In genomic region chr6:81834141-81834621, GRCh38 we compare ENCODE assay signal across 11 cellular contexts.
DNase-seq lines count a peak whose midpoint lies in the region; ATAC-seq and TF ChIP-seq lines count a peak whose summit lies in the region.
"Had no signal": no experiment of that assay in that cellular context is flagged by ENCODE, and none has a peak within 500 bp of the region (broad histone marks: within the 10 kb centered on the region; RNA-seq: fewer than 3 reads in every experiment).

No MANE protein-coding gene starts in this region.

- H3K4me1 ChIP-seq in transverse colon: peaks cover 0 to 54% (median 17%) of the 10 kb centered on the region in 4 donors
- no peaks in the 10 kb centered on the region for H3K4me1 ChIP-seq in gastroesophageal sphincter
- H3K4me1 ChIP-seq: thyroid gland had no signal

- no peak for TF ChIP-seq CTCF in transverse colon (IDR thresholded peaks at IDR 0.05)
- no peak for TF ChIP-seq CTCF in gastroesophageal sphincter (IDR thresholded peaks at IDR 0.05)

- H3K36me3 ChIP-seq in transverse colon: no peaks in the 10 kb centered on the region
- no peaks in the 10 kb centered on the region for H3K36me3 ChIP-seq in gastroesophageal sphincter
- H3K36me3 ChIP-seq: thyroid gland had no signal

- peak overlapping the region in 2 of 4 donors; percentile 43 to 60 for H3K27ac ChIP-seq in transverse colon
- H3K27ac ChIP-seq in gastroesophageal sphincter: no peak overlapping the region
- H3K27ac ChIP-seq: thyroid gland had no signal

- no peak for TF ChIP-seq POLR2A in transverse colon (IDR thresholded peaks at IDR 0.05)
- TF ChIP-seq POLR2A in gastroesophageal sphincter (IDR thresholded peaks at IDR 0.05): no peak

- TF ChIP-seq EP300 in transverse colon (IDR thresholded peaks at IDR 0.05; ENCODE audit: low read depth): no peak
- no peak for TF ChIP-seq EP300 in gastroesophageal sphincter (IDR thresholded peaks at IDR 0.05)

- intact Hi-C loops in transverse colon (cut with DNase I; ENCODE audit: low total_unique reads): no loop called here

- H3K27me3 ChIP-seq in transverse colon: no peaks in the 10 kb centered on the region
- H3K27me3 ChIP-seq in gastroesophageal sphincter: no peaks in the 10 kb centered on the region
- H3K27me3 ChIP-seq: thyroid gland had no signal

- 19 to 48% methylated on average over 4 to 5 of the region's 5 CpGs for WGBS in transverse colon (ENCODE audit: low coverage in 1 of 2), 2 donors
- 68 to 71% methylated on average over 4 to 5 of the region's 5 CpGs for WGBS in gastroesophageal sphincter (ENCODE audit: low coverage in 1 of 2), 2 donors

- in situ Hi-C loops in transverse colon (cut with MboI; ENCODE audit: low pct_ligation_motif_present in 1 of 4, low pct_unique_long_range_greater_than_20kb in 1 of 4, low sequenced_read_pairs in 3 of 4): no loop called here

- DNase-seq in HT-29 (ENCODE audit: low spot score) (peak; percentile 23), astrocyte of the hippocampus (ENCODE audit: low read depth, low spot score) (peak; percentile 70), inferior parietal cortex (ENCODE audit: extremely low spot score) (peak; percentile 18), transverse colon (peak; percentile 35), 8988T (no peak), NCI-H1417 treated with DMSO at 0.1 percent for 48 hours (lab: John Stamatoyannopoulos, UW) (no peak)
- DNase-seq: thyroid gland had no signal

- H3K9me3 ChIP-seq in transverse colon (no peaks in the 10 kb centered on the region), gastroesophageal sphincter (no peaks in the 10 kb centered on the region)
- H3K9me3 ChIP-seq: thyroid gland had no signal

- no peak for ATAC-seq in GM21447 (IDR thresholded peaks at IDR 0.05; ENCODE audit: unreplicated experiment)
- ATAC-seq in gastroesophageal sphincter: no peak
- ATAC-seq: activated T-helper 17 cell treated with anti-CD3 and anti-CD28 coated beads, Interleukin-2, amount 50 U/mL, for 72 hours had no signal

- H3K4me3 ChIP-seq in transverse colon: no peak overlapping the region
- H3K4me3 ChIP-seq in gastroesophageal sphincter: no peak overlapping the region
- H3K4me3 ChIP-seq: lung, thyroid gland had no signal

Comparison
In these comparisons a context has a peak if more than half of its experiments do, and no peak if none do; other contexts are left out.
1. DNase-seq: peak in HT-29 (single experiment), astrocyte of the hippocampus (single experiment), inferior parietal cortex (single experiment) and transverse colon (single experiment); none in 8988T (single experiment) and NCI-H1417 treated with DMSO at 0.1 percent for 48 hours (single experiment).